26 cellular contexts compared by ENCODE assay signal in the genomic region with DNA sequence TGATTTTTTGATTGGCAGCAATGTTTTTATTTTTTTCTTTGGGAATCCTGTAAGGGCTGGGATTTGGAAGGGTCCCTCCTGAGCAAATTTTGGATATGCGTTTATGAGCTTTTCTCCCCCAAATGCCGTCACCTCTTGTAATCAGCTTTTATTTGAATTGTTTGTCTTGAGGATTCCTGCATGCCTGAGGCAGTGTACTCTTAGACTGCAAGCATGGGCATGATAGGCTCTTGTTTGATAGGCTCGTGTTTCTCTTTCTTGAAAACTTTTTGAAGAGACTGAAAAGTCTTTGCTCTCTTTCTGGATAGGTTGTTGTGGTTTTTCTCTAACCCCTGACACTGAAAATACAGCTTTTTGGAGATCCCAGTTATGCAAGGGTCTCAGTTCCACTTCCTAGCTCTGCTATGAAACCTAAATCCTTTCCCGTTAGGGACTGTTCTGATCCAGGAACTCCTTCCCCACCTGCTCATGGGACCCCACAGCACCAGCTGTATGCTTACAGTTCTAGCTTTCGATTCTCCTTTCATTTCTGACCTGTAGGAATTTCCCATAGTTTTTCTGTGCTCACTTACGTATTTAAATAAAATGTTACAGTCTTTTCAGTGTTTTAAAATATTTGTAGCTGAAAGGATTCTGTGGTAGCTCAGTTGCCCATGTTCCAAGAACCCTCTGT. TPM values are rescaled to one million over a fixed set of nuclear protein-coding genes. Genes with fewer than 3 reads are reported as not detected.
A peak's percentile ranks its signal among the peaks of the same experiment; 100 is the strongest.
DNase-seq lines count a peak whose midpoint lies in the region; ATAC-seq, FAIRE-seq and TF ChIP-seq lines count a peak whose summit lies in the region.
"Had no signal": no experiment of that assay in that cellular context is flagged by ENCODE, and none has a peak within 500 bp of the region (broad histone marks: within the 10 kb centered on the region; RNA-seq: fewer than 3 reads in every experiment).

No MANE protein-coding gene starts in this region.

- H2AFZ ChIP-seq in K562 (ENCODE audit: low read depth, low read length), result no peak overlapping the region

- no peak overlapping the region for H3K9ac ChIP-seq in K562 (ENCODE audit: insufficient read depth in 1 of 2, low read depth in 2 of 2, low read length in 2 of 2)

- peak overlapping the region; percentile 88 for H3K27ac Mint-ChIP-seq in memory B cell
- H3K27ac Mint-ChIP-seq: activated naive CD8-positive, alpha-beta T cell; natural killer cell had no signal

- CTCF ChIA-PET in K562 (lab: Yijun Ruan, JAX; ENCODE audit: low intra/inter-chr PET ratio), result no interaction called here

- POLR2A ChIA-PET in K562 (lab: Yijun Ruan, JAX), result interaction anchor here (0.8 to 1.7 kb wide), 5 partner anchors 10 to 52 kb away, joined by 3 to 7 read pairs (median 4); no protein-coding TSS in a partner anchor

- H3K4me3 ChIP-seq in K562 (no peak overlapping the region), upper lobe of right lung (no peak overlapping the region)
- H3K4me3 ChIP-seq: dorsolateral prefrontal cortex, thyroid gland had no signal

- no peaks in the 10 kb centered on the region for H3K9me1 ChIP-seq in K562 (ENCODE audit: control insufficient read depth, insufficient read depth, low read length)

- H3K9me3 Mint-ChIP-seq in memory B cell, result no peaks in the 10 kb centered on the region
- H3K9me3 Mint-ChIP-seq: natural killer cell had no signal

- H3K27me3 ChIP-seq in K562 (ENCODE audit: control insufficient read depth in 2 of 2, insufficient read depth in 2 of 2, low read length in 2 of 2) (no peaks in the 10 kb centered on the region), upper lobe of right lung (no peaks in the 10 kb centered on the region)
- H3K27me3 ChIP-seq: dorsolateral prefrontal cortex, thyroid gland had no signal

- peaks cover 34% of the 10 kb centered on the region for H3K4me1 Mint-ChIP-seq in memory B cell
- H3K4me1 Mint-ChIP-seq: natural killer cell had no signal

- BruUV-seq in K562 (replicated peaks; lab: Mats Ljungman, UMichigan), result no TSS peak

- no peaks in the 10 kb centered on the region for H3K36me3 ChIP-seq in K562 (ENCODE audit: control insufficient read depth, insufficient read depth, low read length)
- H3K36me3 ChIP-seq in upper lobe of right lung, result no peaks in the 10 kb centered on the region
- H3K36me3 ChIP-seq: thyroid gland had no signal

- no peaks in the 10 kb centered on the region for H3K27me3 Mint-ChIP-seq in memory B cell

- peaks cover 19% of the 10 kb centered on the region; the same call in 2 of the 3 replicates for H3K79me2 ChIP-seq in K562 (ENCODE audit: control insufficient read depth, insufficient read depth, low read length)

- no peak for TF ChIP-seq CTCF in K562 (IDR thresholded peaks at IDR 0.05 in 2 of 3, conservative IDR thresholded peaks at IDR 0.05 in 1 of 3; ENCODE audit: insufficient read depth in 2 of 3, low read depth in 1 of 3, low read length in 3 of 3)
- no peak for TF ChIP-seq CTCF in upper lobe of right lung (IDR thresholded peaks at IDR 0.05)

- no peak for TF ChIP-seq POLR2A in K562 (conservative IDR thresholded peaks at IDR 0.05)

- H3K4me2 ChIP-seq in K562 (ENCODE audit: insufficient read depth, low read length), result no peak overlapping the region

- FAIRE-seq in K562 (lab: Jason Lieb, UNC), result peak; percentile 29

- TF ChIP-seq RAD21 in K562 (CRISPR knock-in tag; conservative IDR thresholded peaks at IDR 0.05 in 1 of 2, IDR thresholded peaks at IDR 0.05 in 1 of 2), result no peak

- H3K4me1 ChIP-seq in K562 (replicated peaks in 1 of 2; ENCODE audit: control insufficient read depth in 2 of 2, insufficient read depth in 2 of 2, low read length in 2 of 2) (peaks cover 0 to 16% of the 10 kb centered on the region in 2 experiments; a peak in 2 of 5 replicates), upper lobe of right lung (no peaks in the 10 kb centered on the region)

- H3K27ac ChIP-seq in K562 (ENCODE audit: extremely low read depth, low read depth, low read length) (no peak overlapping the region), upper lobe of right lung (peak overlapping the region; percentile 9)
- H3K27ac ChIP-seq: 22Rv1 had no signal

- H4K20me1 ChIP-seq in K562 (replicated peaks; ENCODE audit: control insufficient read depth, insufficient read depth, low read length), result no peaks in the 10 kb centered on the region

- 59% methylated on average over 5 of the region's 6 CpGs for WGBS in K562 (ENCODE audit: insufficient coverage, low coverage, missing lambda C conversion rate)

- DNase-seq in NCI-H82 (lab: John Stamatoyannopoulos, UW), result peak; percentile 6
- no peak for DNase-seq in NCI-H82 treated with DMSO at 0.1 percent for 48 hours (lab: John Stamatoyannopoulos, UW; ENCODE audit: unreplicated experiment)
- DNase-seq in K562 (ENCODE audit: extremely low read depth in 1 of 4, low spot score in 3 of 4), result no peak
- no peak for DNase-seq in memory B cell (ENCODE audit: low spot score in 2 of 2)
- no peak for DNase-seq in upper lobe of right lung
- DNase-seq in GM19240 (ENCODE audit: insufficient read length, low spot score), result no peak
- DNase-seq in G401 (ENCODE audit: low spot score), result no peak
- DNase-seq in DMS 273 (lab: John Stamatoyannopoulos, UW; ENCODE audit: unreplicated experiment), result no peak
- DNase-seq: activated CD4-positive, CD25-positive, alpha-beta regulatory T cell treated with anti-CD3 and anti-CD28 coated beads, Interleukin-2, amount 50 U/mL, for 72 hours; activated CD8-positive, alpha-beta memory T cell treated with anti-CD3 and anti-CD28 coated beads for 24 hours; C1 segment of cervical spinal cord; DMS153; dorsolateral prefrontal cortex; glutamatergic neuron; natural killer cell; NCI-H1694; NCI-H226; NK-92 treated with Interleukin-12 subunit alpha and Interleukin-12 subunit beta, amount 100 ng/mL, for 24 hours; stimulated activated CD8-positive, alpha-beta memory T cell treated with anti-CD3 and anti-CD28 coated beads, Interleukin-4, amount 100 ng/mL, for 48 hours; T-helper 2 cell had no signal

- H3K9me3 ChIP-seq in K562 (replicated peaks; ENCODE audit: control insufficient read depth, insufficient read depth, low read depth, low read length) (no peaks in the 10 kb centered on the region), upper lobe of right lung (no peaks in the 10 kb centered on the region)
- H3K9me3 ChIP-seq: thyroid gland had no signal

- intact Hi-C loops in K562 (cut with micrococcal nuclease) (no loop called here), upper lobe of right lung (cut with DNase I) (no loop called here)

- TF ChIP-seq EP300 in K562 (IDR thresholded peaks at IDR 0.05; ENCODE audit: low read length), result no peak

- H3K4me3 Mint-ChIP-seq in memory B cell, result peak overlapping the region; percentile 47
- H3K4me3 Mint-ChIP-seq: activated naive CD8-positive, alpha-beta T cell; natural killer cell had no signal

- in situ Hi-C loops in K562 (cut with MboI), result no loop called here
- in situ Hi-C loops in G401 (cut with HindIII; ENCODE audit: low sequenced_read_pairs), result no loop called here

- ATAC-seq in K562 (peak; percentile 12; the same call in 1 of the 3 replicates), memory B cell (ENCODE audit: low read depth) (peak; percentile 50), upper lobe of right lung (peak; percentile 30)
- ATAC-seq: esophagus mucosa, natural killer cell, Right ventricle myocardium inferior had no signal

- H3K36me3 Mint-ChIP-seq in memory B cell, result peaks cover 2% of the 10 kb centered on the region
- H3K36me3 Mint-ChIP-seq: activated naive CD8-positive, alpha-beta T cell; natural killer cell had no signal

RNA-seq across cellular contexts. Expression of a gene that starts 17.2 kb away (rescaled TPM):
- 20.7 and 45.9 TPM in 2 replicates for total RNA-seq in K562 (2011; cell fraction: chromatin; rRNA removed; ENCODE audit: low replicate concordance)
- 26.2 and 28.2 TPM in 2 replicates for total RNA-seq in K562 (2011; cell fraction: nucleolus; rRNA removed)
- 50.4 and 66.6 TPM in 2 replicates for total RNA-seq in K562 (2011; cell fraction: nucleoplasm; rRNA removed)
- total RNA-seq in K562 (2014; rRNA removed) (12.8 and 16.6 TPM in 2 replicates), K562 (2014; rRNA removed; fragmentation: Illumina TruSeq; extraction: Trizol) (29.2 and 32.5 TPM in 2 replicates), K562 (2015; rRNA removed; fragmentation: Illumina TruSeq; extraction: Trizol) (14.3 and 16.4 TPM in 2 replicates), K562 (2021) (26.8 and 28.9 TPM in 2 replicates), upper lobe of right lung (185 TPM)
- polyA plus RNA-seq in K562 (2011; rRNA removed) (23.3 and 46.3 TPM in 2 replicates), K562 (2014; fragmentation: Illumina TruSeq; extraction: Trizol) (25.0 and 29.3 TPM in 2 replicates), K562 (2014; fragmentation: Nextera tagmentation; extraction: Ambion mirVana) (1 to 10 TPM; 7.8 to 9.8 TPM), K562 (2014; rRNA removed) (20.0 and 23.9 TPM in 2 replicates)
- 14.2 and 22.5 TPM in 2 replicates for polyA plus RNA-seq in K562 (2011; cell fraction: cytosol; rRNA removed)
- 8.5 and 10.1 TPM in 2 replicates for polyA plus RNA-seq in K562 (2011; cell fraction: nucleus; rRNA removed)
- 17.7 and 21.3 TPM in 2 replicates for polyA plus RNA-seq in K562 (2012)
- polyA minus RNA-seq in K562 (2011; rRNA and poly(A)+ RNA removed), result 12.9 and 21.0 TPM in 2 replicates
- 8.0 and 14.1 TPM in 2 replicates for polyA minus RNA-seq in K562 (2011; cell fraction: cytosol; rRNA and poly(A)+ RNA removed)
- polyA minus RNA-seq in K562 (2011; cell fraction: nucleus; rRNA and poly(A)+ RNA removed), result 3.5 and 5.3 TPM in 2 replicates
- not detected in 2 replicates for total RNA-seq in G401 (2014; rRNA removed; shearing (Covaris generic))

RNA-seq across cellular contexts. Expression of a gene that starts 34.0 kb away (rescaled TPM):
- not detected in 2 replicates for total RNA-seq in K562 (2011; cell fraction: chromatin; rRNA removed; ENCODE audit: low replicate concordance)
- not detected in 2 replicates for total RNA-seq in K562 (2011; cell fraction: nucleolus; rRNA removed)
- not detected in 2 replicates for total RNA-seq in K562 (2011; cell fraction: nucleoplasm; rRNA removed)
- total RNA-seq in K562 (2014; rRNA removed) (not detected in 2 replicates), K562 (2014; rRNA removed; fragmentation: Illumina TruSeq; extraction: Trizol) (not detected in 2 replicates), K562 (2015; rRNA removed; fragmentation: Illumina TruSeq; extraction: Trizol) (not detected in 2 replicates), K562 (2021) (0.66 and 0.98 TPM in 2 replicates), upper lobe of right lung (66.3 TPM)
- polyA plus RNA-seq in K562 (2011; rRNA removed) (not detected in 2 replicates), K562 (2014; fragmentation: Illumina TruSeq; extraction: Trizol) (not detected in 2 replicates), K562 (2014; fragmentation: Nextera tagmentation; extraction: Ambion mirVana) (not detected), K562 (2014; rRNA removed) (not detected in 2 replicates)
- 0.22 TPM in 1 of 2 replicates, not detected in the other for polyA plus RNA-seq in K562 (2011; cell fraction: cytosol; rRNA removed)
- polyA plus RNA-seq in K562 (2011; cell fraction: nucleus; rRNA removed), result not detected in 2 replicates
- polyA plus RNA-seq in K562 (2012), result not detected in 2 replicates
- polyA minus RNA-seq in K562 (2011; rRNA and poly(A)+ RNA removed), result not detected in 2 replicates
- polyA minus RNA-seq in K562 (2011; cell fraction: cytosol; rRNA and poly(A)+ RNA removed), result not detected in 2 replicates
- not detected in 2 replicates for polyA minus RNA-seq in K562 (2011; cell fraction: nucleus; rRNA and poly(A)+ RNA removed)
- not detected in 2 replicates for total RNA-seq in G401 (2014; rRNA removed; shearing (Covaris generic))
- total RNA-seq: lung microvascular endothelial cell, natural killer cell, Right ventricle myocardium inferior had no signal

Comparison
In these comparisons a context has a peak if more than half of its experiments do, and no peak if none do; other contexts are left out.
1. RNA of a gene that starts 17.2 kb away (total RNA-seq): 185 TPM in upper lobe of right lung (single experiment) and 12.8 to 66.6 TPM in K562; not detected in G401; every median in the first group is over 10 times any median in the second.
2. RNA of a gene that starts 34.0 kb away (total RNA-seq): 66.3 TPM in upper lobe of right lung (single experiment); 0.66 to 0.98 TPM in K562 and not detected in G401; every median in the first group is over 10 times any median in the second.
3. Peak in every context shown above with its lines, with median percentiles within 50 percentile points of each other: ATAC-seq.